12 cellular contexts compared by ENCODE assay signal in genomic region chr4:10622728-10623127, GRCh38.
DNase-seq lines count a peak whose midpoint lies in the region; ATAC-seq and TF ChIP-seq lines count a peak whose summit lies in the region.
"Had no signal": no experiment of that assay in that cellular context is flagged by ENCODE, and none has a peak within 500 bp of the region (broad histone marks: within the 10 kb centered on the region; RNA-seq: fewer than 3 reads in every experiment).

No MANE protein-coding gene starts in this region.

- no peak overlapping the region for H3K27ac ChIP-seq in breast epithelium
- H3K27ac ChIP-seq: right atrium auricular region had no signal

- no peaks in the 10 kb centered on the region for H3K36me3 Mint-ChIP-seq in MCF 10A (ENCODE audit: insufficient read depth, unreplicated experiment)
- H3K36me3 Mint-ChIP-seq in stimulated activated memory B cell treated with anti-CD40 and anti-IgM and Interleukin-4, amounts not matched to agents 10 μg/mL and 1 μg/mL and 100 μg/mL, for 72 hours = peaks cover 8% of the 10 kb centered on the region
- H3K36me3 Mint-ChIP-seq: CD4-positive, CD25-positive, alpha-beta regulatory T cell had no signal

- TF ChIP-seq CTCF in MCF 10A (IDR thresholded peaks at IDR 0.05; ENCODE audit: unreplicated experiment) = no peak
- TF ChIP-seq CTCF in breast epithelium (IDR thresholded peaks at IDR 0.05) = no peak

- peak; percentile 76 for ATAC-seq in HG02870 (IDR thresholded peaks at IDR 0.05; ENCODE audit: unreplicated experiment)
- ATAC-seq in stimulated activated memory B cell treated with anti-CD40 and anti-IgM and Interleukin-4, amounts not matched to agents 10 μg/mL and 1 μg/mL and 100 μg/mL, for 72 hours = peak; percentile 50

- no peak overlapping the region for H3K4me3 ChIP-seq in breast epithelium
- H3K4me3 ChIP-seq: right atrium auricular region had no signal

- DNase-seq in MCF 10A (ENCODE audit: unreplicated experiment) (peak; percentile 20), breast epithelium (ENCODE audit: low spot score in 2 of 2) (no peak), amniotic epithelial cell (ENCODE audit: low read depth) (peak; percentile 24), RPMI8226 (no peak), amniotic stem cell (lab: John Stamatoyannopoulos, UW) (no peak), iPS-NIHi7 (ENCODE audit: extremely low spot score) (no peak)
- DNase-seq: activated gamma-delta T cell treated with Interleukin-2 at 50 U/mL for 16 hours, glutamatergic neuron had no signal

- no peak overlapping the region for H3K27ac Mint-ChIP-seq in MCF 10A (ENCODE audit: low read depth, unreplicated experiment)
- H3K27ac Mint-ChIP-seq in stimulated activated memory B cell treated with anti-CD40 and anti-IgM and Interleukin-4, amounts not matched to agents 10 μg/mL and 1 μg/mL and 100 μg/mL, for 72 hours = no peak overlapping the region

- no peak overlapping the region for H3K4me3 Mint-ChIP-seq in MCF 10A (ENCODE audit: unreplicated experiment)
- H3K4me3 Mint-ChIP-seq in stimulated activated memory B cell treated with anti-CD40 and anti-IgM and Interleukin-4, amounts not matched to agents 10 μg/mL and 1 μg/mL and 100 μg/mL, for 72 hours = no peak overlapping the region
- H3K4me3 Mint-ChIP-seq: CD4-positive, CD25-positive, alpha-beta regulatory T cell had no signal

- CTCF ChIA-PET in MCF 10A (lab: Yijun Ruan, JAX) = interaction anchor here (0.6 to 1.7 kb wide), 2 partner anchors 82 to 236 kb away, joined by 5 read pairs; no protein-coding TSS in a partner anchor

- no peaks in the 10 kb centered on the region for H3K4me1 Mint-ChIP-seq in MCF 10A (ENCODE audit: insufficient read depth, unreplicated experiment)
- peaks cover 14% of the 10 kb centered on the region for H3K4me1 Mint-ChIP-seq in stimulated activated memory B cell treated with anti-CD40 and anti-IgM and Interleukin-4, amounts not matched to agents 10 μg/mL and 1 μg/mL and 100 μg/mL, for 72 hours

- no peaks in the 10 kb centered on the region for H3K27me3 ChIP-seq in breast epithelium
- H3K27me3 ChIP-seq: right atrium auricular region had no signal

- TF ChIP-seq POLR2A in breast epithelium (IDR thresholded peaks at IDR 0.05) = no peak

- no peaks in the 10 kb centered on the region for H3K4me1 ChIP-seq in breast epithelium
- H3K4me1 ChIP-seq: right atrium auricular region had no signal

- H3K9me3 Mint-ChIP-seq in MCF 10A (ENCODE audit: unreplicated experiment) = peaks cover 33% of the 10 kb centered on the region
- H3K9me3 Mint-ChIP-seq in stimulated activated memory B cell treated with anti-CD40 and anti-IgM and Interleukin-4, amounts not matched to agents 10 μg/mL and 1 μg/mL and 100 μg/mL, for 72 hours = no peaks in the 10 kb centered on the region
- H3K9me3 Mint-ChIP-seq: CD4-positive, CD25-positive, alpha-beta regulatory T cell had no signal

- no peaks in the 10 kb centered on the region for H3K36me3 ChIP-seq in breast epithelium
- H3K36me3 ChIP-seq: right atrium auricular region had no signal

- no peaks in the 10 kb centered on the region for H3K27me3 Mint-ChIP-seq in MCF 10A (ENCODE audit: insufficient read depth, unreplicated experiment)
- H3K27me3 Mint-ChIP-seq in stimulated activated memory B cell treated with anti-CD40 and anti-IgM and Interleukin-4, amounts not matched to agents 10 μg/mL and 1 μg/mL and 100 μg/mL, for 72 hours = no peaks in the 10 kb centered on the region
- H3K27me3 Mint-ChIP-seq: CD4-positive, CD25-positive, alpha-beta regulatory T cell had no signal

- no TSS peak for BruUV-seq in MCF 10A (replicated peaks; lab: Mats Ljungman, UMichigan)

- H3K9me3 ChIP-seq in breast epithelium = no peaks in the 10 kb centered on the region
- H3K9me3 ChIP-seq: right atrium auricular region had no signal

- POLR2A ChIA-PET in MCF 10A (lab: Yijun Ruan, JAX) = interaction anchor here (1.2 kb wide), 1 partner anchor 19 kb away, joined by 3 read pairs; no protein-coding TSS in a partner anchor

- intact Hi-C loops in MCF 10A (cut with micrococcal nuclease) (no loop called here), breast epithelium (cut with DNase I; ENCODE audit: low total_unique reads) (no loop called here)

Comparison
In these comparisons a context has a peak if more than half of its experiments do, and no peak if none do; other contexts are left out.
1. DNase-seq: peak in MCF 10A (single experiment) and amniotic epithelial cell (single experiment); none in breast epithelium (0 of 2), RPMI8226 (single experiment), amniotic stem cell (single experiment) and iPS-NIHi7 (single experiment).